In genomic region chr15:98647026-98647773, GRCh38 we compare ENCODE assay signal across 8 cellular contexts. TPM values are rescaled to one million over a fixed set of nuclear protein-coding genes. Genes with fewer than 3 reads are reported as not detected.
A peak's percentile ranks its signal among the peaks of the same experiment; 100 is the strongest.
DNase-seq lines count a peak whose midpoint lies in the region; ATAC-seq and TF ChIP-seq lines count a peak whose summit lies in the region.

No MANE protein-coding gene starts in this region.

- POLR2A ChIA-PET in naive thymus-derived CD8-positive, alpha-beta T cell (lab: Charles Lee) = interaction anchor here (0.6 to 5.5 kb wide), 9 partner anchors 8 to 217 kb away, joined by 3 to 41 read pairs (median 4); no protein-coding TSS in a partner anchor

- H3K9me3 Mint-ChIP-seq in naive thymus-derived CD8-positive, alpha-beta T cell = peaks cover 0 to 6% (median 0%) of the 10 kb centered on the region in 9 donors

- DNase-seq in AG10803 (ENCODE audit: low read depth) (peak; percentile 33), OCI-M2 (lab: John Stamatoyannopoulos, UW; ENCODE audit: unreplicated experiment) (peak; percentile 46), activated T-helper 1 cell treated with Interleukin-2 at 50 U/mL for 16 hours (ENCODE audit: low read depth) (peak; percentile 49), fibroblast of gingiva (ENCODE audit: low read depth) (peak; percentile 23), superior temporal gyrus (ENCODE audit: extremely low spot score) (peak; percentile 73)
- peak; percentile 58 to 83 (median 72) for DNase-seq in naive thymus-derived CD8-positive, alpha-beta T cell

- H3K27ac Mint-ChIP-seq in naive thymus-derived CD8-positive, alpha-beta T cell = peak overlapping the region; percentile 57 to 91 (median 82)

- peak; percentile 57 for ATAC-seq in GM18907 (IDR thresholded peaks at IDR 0.05; ENCODE audit: unreplicated experiment)
- peak; percentile 44 for ATAC-seq in HG03342 (IDR thresholded peaks at IDR 0.05; ENCODE audit: unreplicated experiment)
- peak; percentile 34 to 35 for ATAC-seq in naive thymus-derived CD8-positive, alpha-beta T cell

- H3K4me3 Mint-ChIP-seq in naive thymus-derived CD8-positive, alpha-beta T cell = peak overlapping the region; percentile 78 to 92 (median 86)

- peaks cover 0 to 3% (median 0%) of the 10 kb centered on the region in 3 donors for H3K36me3 Mint-ChIP-seq in naive thymus-derived CD8-positive, alpha-beta T cell

- peaks cover 14 to 25% (median 20%) of the 10 kb centered on the region in 4 donors for H3K4me1 Mint-ChIP-seq in naive thymus-derived CD8-positive, alpha-beta T cell

- peaks cover 0 to 23% (median 0%) of the 10 kb centered on the region in 5 donors for H3K27me3 Mint-ChIP-seq in naive thymus-derived CD8-positive, alpha-beta T cell

- no peak for TF ChIP-seq CTCF in AG10803 (conservative IDR thresholded peaks at IDR 0.05; ENCODE audit: low read length)

- H3K4me3 ChIP-seq in AG10803 (ENCODE audit: low read length) = peak overlapping the region; percentile 74

RNA-seq across cellular contexts. Expression of gene IGF1R, which starts 1.1 kb away (rescaled TPM):
- 100 to 1,000 TPM; 117 to 122 TPM for total RNA-seq in naive thymus-derived CD8-positive, alpha-beta T cell
- polyA plus RNA-seq in naive thymus-derived CD8-positive, alpha-beta T cell = 1 to 10 TPM; 2.5 to 6.3 (median 4.9) TPM

Comparison
In these comparisons a context has a peak if more than half of its experiments do, and no peak if none do; other contexts are left out.
1. Peak in every context shown above with its lines: DNase-seq, ATAC-seq and H3K4me3 ChIP-seq.
2. DNase-seq: peak in every context shown above with its lines; median percentile 73 in superior temporal gyrus; 72 in naive thymus-derived CD8-positive, alpha-beta T cell; 49 in activated T-helper 1 cell treated with Interleukin-2 at 50 U/mL for 16 hours; 46 in OCI-M2; 33 in AG10803; 23 in fibroblast of gingiva.